Comparison of ENCODE assay signal across 21 cellular contexts in the genomic region with DNA sequence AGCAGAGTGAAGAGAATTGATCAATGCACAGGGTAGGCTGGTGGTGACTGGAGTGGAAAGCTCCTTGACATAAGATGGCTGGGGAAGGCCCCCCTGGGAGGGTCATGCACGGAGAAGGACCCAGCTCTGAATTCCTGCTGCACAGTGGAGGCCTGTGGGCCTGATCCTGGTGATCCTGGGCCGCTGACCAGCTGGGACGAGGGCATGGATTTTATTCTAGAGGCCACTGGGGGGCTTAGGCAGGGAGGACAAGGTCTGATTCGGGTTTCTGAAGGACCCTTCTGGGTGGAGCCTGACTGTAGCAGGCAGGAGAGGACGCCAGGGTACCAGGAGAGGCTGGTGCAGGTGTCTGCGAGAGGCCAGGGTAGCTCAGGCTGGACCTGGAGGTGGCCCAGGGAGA. TPM values are rescaled to one million over a fixed set of nuclear protein-coding genes. Genes with fewer than 3 reads are reported as not detected.
A peak's percentile ranks its signal among the peaks of the same experiment; 100 is the strongest.
DNase-seq lines count a peak whose midpoint lies in the region; ATAC-seq, FAIRE-seq and TF ChIP-seq lines count a peak whose summit lies in the region.
"Had no signal": no experiment of that assay in that cellular context is flagged by ENCODE, and none has a peak within 500 bp of the region (broad histone marks: within the 10 kb centered on the region; RNA-seq: fewer than 3 reads in every experiment).

No MANE protein-coding gene starts in this region.

- FAIRE-seq in kidney (lab: Jason Lieb, UNC): no peak
- FAIRE-seq: A549, GM19239 had no signal

- no peak overlapping the region for H3K27ac ChIP-seq in left ventricle myocardium inferior (replicated peaks)
- no peak overlapping the region for H3K27ac ChIP-seq in sigmoid colon
- no peak overlapping the region for H3K27ac ChIP-seq in kidney (ENCODE audit: low read depth in 2 of 2, low read length in 2 of 2)
- H3K27ac ChIP-seq: 22Rv1, A549, HL-60 had no signal

- H3K9me3 ChIP-seq in left ventricle myocardium inferior (replicated peaks): no peaks in the 10 kb centered on the region
- H3K9me3 ChIP-seq in sigmoid colon: no peaks in the 10 kb centered on the region
- no peaks in the 10 kb centered on the region for H3K9me3 ChIP-seq in kidney (ENCODE audit: control insufficient read depth in 1 of 2, low read length in 2 of 2)
- H3K9me3 ChIP-seq: A549 had no signal

- peaks cover 48% of the 10 kb centered on the region for H3K27me3 Mint-ChIP-seq in type B pancreatic cell

- TF ChIP-seq POLR2A in sigmoid colon (IDR thresholded peaks at IDR 0.05): no peak
- no peak for TF ChIP-seq POLR2A in GM18505 (IDR thresholded peaks at IDR 0.05; ENCODE audit: borderline replicate concordance, extremely low read depth, insufficient read depth, insufficient read length)

- WGBS in sigmoid colon, 2 donors: 32 to 68% methylated on average over 6 of the region's 6 CpGs

- H3K27ac Mint-ChIP-seq in type B pancreatic cell: no peak overlapping the region
- H3K27ac Mint-ChIP-seq: CD8-positive, alpha-beta T cell; H9 had no signal

- ATAC-seq in GM18505 (IDR thresholded peaks at IDR 0.05; ENCODE audit: unreplicated experiment): no peak
- ATAC-seq in GM21786 (IDR thresholded peaks at IDR 0.05; ENCODE audit: unreplicated experiment): no peak
- ATAC-seq: A549; CD8-positive, alpha-beta T cell had no signal

- intact Hi-C loops in cardiac septum (cut with DNase I): no loop called here
- intact Hi-C loops in left ventricle myocardium inferior (cut with micrococcal nuclease): no loop called here
- intact Hi-C loops in sigmoid colon (cut with DNase I): no loop called here
- intact Hi-C loops in kidney (cut with DNase I): no loop called here

- no peak for TF ChIP-seq CTCF in left ventricle myocardium inferior (IDR thresholded peaks at IDR 0.05; ENCODE audit: borderline replicate concordance)
- no peak for TF ChIP-seq CTCF in sigmoid colon (IDR thresholded peaks at IDR 0.05)
- TF ChIP-seq CTCF in kidney (IDR thresholded peaks at IDR 0.05; ENCODE audit: borderline replicate concordance, extremely low read depth, insufficient read depth): no peak
- no peak for TF ChIP-seq CTCF in type B pancreatic cell (conservative IDR thresholded peaks at IDR 0.05)

- H3K4me1 ChIP-seq in left ventricle myocardium inferior (no peaks in the 10 kb centered on the region), sigmoid colon (no peaks in the 10 kb centered on the region), kidney (ENCODE audit: control insufficient read depth in 1 of 2, insufficient read depth in 1 of 2, low read depth in 1 of 2, low read length in 2 of 2) (no peaks in the 10 kb centered on the region)

- H3K4me3 Mint-ChIP-seq in type B pancreatic cell: no peak overlapping the region
- H3K4me3 Mint-ChIP-seq: CD8-positive, alpha-beta T cell; H9 had no signal

- H3K4me3 ChIP-seq in left ventricle myocardium inferior: no peak overlapping the region
- no peak overlapping the region for H3K4me3 ChIP-seq in sigmoid colon
- H3K4me3 ChIP-seq in kidney (ENCODE audit: low read length in 2 of 2): no peak overlapping the region
- H3K4me3 ChIP-seq: A549 had no signal

- no peaks in the 10 kb centered on the region for H3K9me3 Mint-ChIP-seq in type B pancreatic cell
- H3K9me3 Mint-ChIP-seq: CD8-positive, alpha-beta T cell; H9 had no signal

- TF ChIP-seq EP300 in sigmoid colon (IDR thresholded peaks at IDR 0.05): no peak

- no peaks in the 10 kb centered on the region for H3K36me3 ChIP-seq in left ventricle myocardium inferior
- no peaks in the 10 kb centered on the region for H3K36me3 ChIP-seq in sigmoid colon
- H3K36me3 ChIP-seq in kidney (ENCODE audit: control insufficient read depth in 1 of 2, insufficient read depth in 2 of 2, low read length in 2 of 2): no peaks in the 10 kb centered on the region

- H3K9ac ChIP-seq in kidney (ENCODE audit: low read length in 2 of 2): no peak overlapping the region

- H3K4me1 Mint-ChIP-seq in type B pancreatic cell (ENCODE audit: unreplicated experiment): peaks cover 5% of the 10 kb centered on the region

- peaks cover 49% of the 10 kb centered on the region for H3K27me3 ChIP-seq in left ventricle myocardium inferior (ENCODE audit: low read depth)
- peaks cover 0 to 4% (median 0%) of the 10 kb centered on the region in 3 donors for H3K27me3 ChIP-seq in sigmoid colon

- no peaks in the 10 kb centered on the region for H3K36me3 Mint-ChIP-seq in type B pancreatic cell
- H3K36me3 Mint-ChIP-seq: CD8-positive, alpha-beta T cell had no signal

- DNase-seq in cardiac septum (ENCODE audit: low spot score) (peak; percentile 9), left ventricle myocardium inferior (no peak), mesenteric fat pad (ENCODE audit: low spot score) (peak; percentile 74), sigmoid colon (peak; percentile 52), kidney (no peak), type B pancreatic cell (ENCODE audit: extremely low spot score, unreplicated experiment) (no peak)
- DNase-seq: AML-193; Calu3; CD8-positive, alpha-beta T cell; DMS79 treated with DMSO at 0.1 percent for 48 hours; GF-D8; GOT3 had no signal

RNA-seq across cellular contexts. Expression of a gene that starts 31.3 kb away (rescaled TPM):
- total RNA-seq in cardiac septum (not detected), left ventricle myocardium inferior (not detected), mesenteric fat pad (not detected), sigmoid colon (not detected), kidney (not detected), type B pancreatic cell (ENCODE audit: low replicate concordance) (0.83 and 1.2 TPM in 2 replicates)
- polyA plus RNA-seq in sigmoid colon (not detected), kidney (ENCODE audit: insufficient read depth, low read depth, low replicate concordance) (not detected)
- total RNA-seq: Calu3; CD8-positive, alpha-beta T cell; HT1080 had no signal
- polyA plus RNA-seq: A549, BJ had no signal

Comparison
In these comparisons a context has a peak if more than half of its experiments do, and no peak if none do; other contexts are left out.
1. DNase-seq: peak in cardiac septum (single experiment), mesenteric fat pad (single experiment) and sigmoid colon (single experiment); none in left ventricle myocardium inferior (single experiment), kidney (single experiment) and type B pancreatic cell (single experiment).